Comparison of ENCODE assay signal across 12 cellular contexts in genomic region chr9:111805841-111806241, GRCh38. TPM values are rescaled to one million over a fixed set of nuclear protein-coding genes. Genes with fewer than 3 reads are reported as not detected.
A peak's percentile ranks its signal among the peaks of the same experiment; 100 is the strongest.
DNase-seq lines count a peak whose midpoint lies in the region; ATAC-seq and TF ChIP-seq lines count a peak whose summit lies in the region.
"Had no signal": no experiment of that assay in that cellular context is flagged by ENCODE, and none has a peak within 500 bp of the region (broad histone marks: within the 10 kb centered on the region; RNA-seq: fewer than 3 reads in every experiment).

No MANE protein-coding gene starts in this region.

- intact Hi-C loops in upper lobe of right lung (cut with DNase I) = no loop called here

- peak; percentile 45 for ATAC-seq in upper lobe of right lung

- H3K4me1 ChIP-seq in upper lobe of right lung = no peaks in the 10 kb centered on the region

- H3K4me3 Mint-ChIP-seq in activated T-cell treated with anti-CD3 and anti-CD28 coated beads, Interleukin-2, amount 50 U/mL, for 24 hours = no peak overlapping the region
- no peak overlapping the region for H3K4me3 Mint-ChIP-seq in glutamatergic neuron (ENCODE audit: unreplicated experiment)
- H3K4me3 Mint-ChIP-seq: activated naive CD8-positive, alpha-beta T cell treated with anti-CD3 and anti-CD28 coated beads, Interleukin-2, amount 10 ng/mL, durations not matched to agents 7 days and 5 days had no signal

- H3K36me3 Mint-ChIP-seq in activated T-cell treated with anti-CD3 and anti-CD28 coated beads, Interleukin-2, amount 50 U/mL, for 24 hours (ENCODE audit: low read depth) = no peaks in the 10 kb centered on the region
- no peaks in the 10 kb centered on the region for H3K36me3 Mint-ChIP-seq in glutamatergic neuron (ENCODE audit: unreplicated experiment)

- no peak overlapping the region for H3K27ac ChIP-seq in upper lobe of right lung
- H3K27ac ChIP-seq: VCaP had no signal

- H3K27me3 ChIP-seq in upper lobe of right lung = no peaks in the 10 kb centered on the region

- H3K27ac Mint-ChIP-seq in activated T-cell treated with anti-CD3 and anti-CD28 coated beads, Interleukin-2, amount 50 U/mL, for 24 hours = peak overlapping the region; percentile 74
- H3K27ac Mint-ChIP-seq in glutamatergic neuron (ENCODE audit: unreplicated experiment) = no peak overlapping the region
- H3K27ac Mint-ChIP-seq: activated naive CD8-positive, alpha-beta T cell treated with anti-CD3 and anti-CD28 coated beads, Interleukin-2, amount 10 ng/mL, durations not matched to agents 7 days and 5 days had no signal

- no peak for TF ChIP-seq CTCF in upper lobe of right lung (IDR thresholded peaks at IDR 0.05)
- TF ChIP-seq CTCF in glutamatergic neuron (IDR thresholded peaks at IDR 0.05; ENCODE audit: partially characterized antibody, unreplicated experiment) = no peak

- no peak overlapping the region for H3K4me3 ChIP-seq in upper lobe of right lung

- H3K36me3 ChIP-seq in upper lobe of right lung = no peaks in the 10 kb centered on the region

- H3K9me3 ChIP-seq in upper lobe of right lung = no peaks in the 10 kb centered on the region

- no peaks in the 10 kb centered on the region for H3K27me3 Mint-ChIP-seq in activated T-cell treated with anti-CD3 and anti-CD28 coated beads, Interleukin-2, amount 50 U/mL, for 24 hours
- H3K27me3 Mint-ChIP-seq in glutamatergic neuron (ENCODE audit: unreplicated experiment) = no peaks in the 10 kb centered on the region
- H3K27me3 Mint-ChIP-seq: activated naive CD8-positive, alpha-beta T cell treated with anti-CD3 and anti-CD28 coated beads, Interleukin-2, amount 10 ng/mL, durations not matched to agents 7 days and 5 days had no signal

- peaks cover 42% of the 10 kb centered on the region for H3K4me1 Mint-ChIP-seq in activated T-cell treated with anti-CD3 and anti-CD28 coated beads, Interleukin-2, amount 50 U/mL, for 24 hours (ENCODE audit: low read depth)
- H3K4me1 Mint-ChIP-seq in glutamatergic neuron (ENCODE audit: low read depth, unreplicated experiment) = no peaks in the 10 kb centered on the region

- no peak for DNase-seq in activated T-cell treated with anti-CD3 and anti-CD28 coated beads, Interleukin-2, amount 50 U/mL, for 24 hours
- DNase-seq in activated T-cell treated with anti-CD3 and anti-CD28 coated beads for 4 hours (no peak), SW480 (ENCODE audit: low spot score) (peak; percentile 39), foreskin melanocyte (peak; percentile 84), upper lobe of right lung (no peak), iPS-NIHi7 (ENCODE audit: extremely low spot score) (no peak), glutamatergic neuron (no peak), NCI-H748 (lab: John Stamatoyannopoulos, UW; ENCODE audit: unreplicated experiment) (no peak)
- DNase-seq: activated naive CD8-positive, alpha-beta T cell treated with anti-CD3 and anti-CD28 coated beads, Interleukin-2, amount 10 ng/mL, durations not matched to agents 7 days and 5 days; NCI-H1092 had no signal

- peaks cover 2% of the 10 kb centered on the region for H3K9me3 Mint-ChIP-seq in activated T-cell treated with anti-CD3 and anti-CD28 coated beads, Interleukin-2, amount 50 U/mL, for 24 hours
- peaks cover 1% of the 10 kb centered on the region for H3K9me3 Mint-ChIP-seq in glutamatergic neuron (ENCODE audit: unreplicated experiment)
- H3K9me3 Mint-ChIP-seq: activated naive CD8-positive, alpha-beta T cell treated with anti-CD3 and anti-CD28 coated beads, Interleukin-2, amount 10 ng/mL, durations not matched to agents 7 days and 5 days had no signal

RNA-seq across cellular contexts. Expression of gene SHOC1, which starts 11.1 kb away (rescaled TPM):
- total RNA-seq in upper lobe of right lung (not detected), glutamatergic neuron (ENCODE audit: unreplicated experiment) (not detected)
- total RNA-seq: activated naive CD8-positive, alpha-beta T cell treated with anti-CD3 and anti-CD28 coated beads, Interleukin-2, amount 10 ng/mL, durations not matched to agents 7 days and 5 days; mucosa of gallbladder had no signal

Comparison
In these comparisons a context has a peak if more than half of its experiments do, and no peak if none do; other contexts are left out.
1. DNase-seq: peak in SW480 (single experiment) and foreskin melanocyte (single experiment); none in activated T-cell treated with anti-CD3 and anti-CD28 coated beads, Interleukin-2, amount 50 U/mL, for 24 hours (single experiment), activated T-cell treated with anti-CD3 and anti-CD28 coated beads for 4 hours (single experiment), upper lobe of right lung (single experiment), iPS-NIHi7 (single experiment), glutamatergic neuron (single experiment) and NCI-H748 (single experiment).